In the genomic region with DNA sequence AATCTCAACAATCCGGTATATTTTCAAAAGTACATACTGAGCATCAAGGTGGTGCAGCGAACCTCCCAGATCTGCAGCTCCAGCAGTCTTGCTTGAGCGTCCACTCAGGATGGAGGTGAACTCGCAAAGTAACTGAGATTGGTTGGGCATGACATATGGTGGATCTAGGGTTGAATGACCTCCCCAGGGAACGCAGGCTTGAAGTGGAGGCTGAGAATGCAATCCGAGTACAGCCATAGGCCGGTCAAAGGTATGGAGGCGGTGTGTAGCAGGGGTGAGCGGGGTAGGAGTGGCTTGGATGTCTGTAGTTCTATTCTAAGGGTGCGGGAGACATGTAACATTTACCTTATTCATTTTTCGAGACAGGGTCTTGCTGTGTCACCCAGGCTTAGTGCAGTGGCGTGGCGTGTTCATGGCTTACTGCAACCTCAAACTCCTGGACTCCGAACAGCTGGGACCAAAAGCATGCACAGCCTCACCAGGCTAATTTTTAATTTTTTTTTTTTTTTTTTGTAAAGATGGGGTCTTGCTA, we compare ENCODE assay signal across 8 cellular contexts. TPM values are rescaled to one million over a fixed set of nuclear protein-coding genes. Genes with fewer than 3 reads are reported as not detected.
DNase-seq lines count a peak whose midpoint lies in the region; ATAC-seq and TF ChIP-seq lines count a peak whose summit lies in the region.

No MANE protein-coding gene starts in this region.

- peak overlapping the region; percentile 99 for H3K27ac Mint-ChIP-seq in T-helper 1 cell treated with Interleukin-12 subunit alpha and Interleukin-12 subunit beta and Interleukin-4 antibody, amounts not matched to agents 30 μg/mL and 1 μg/mL, for 36 hours
- peak overlapping the region; percentile 70 for H3K27ac Mint-ChIP-seq in endothelial cell (ENCODE audit: unreplicated experiment)
- peak overlapping the region; percentile 89 for H3K27ac Mint-ChIP-seq in mesothelial cell of epicardium

- H3K4me1 ChIP-seq in ES-I3 (ENCODE audit: insufficient read depth, low read length) (no peaks in the 10 kb centered on the region), urinary bladder (ENCODE audit: insufficient read depth) (no peaks in the 10 kb centered on the region)

- in situ Hi-C loops in KBM-7 (cut with MboI; ENCODE audit: low pct_unique_long_range_greater_than_20kb, low sequenced_read_pairs) = no loop called here

- peaks cover 32% of the 10 kb centered on the region for H3K4me1 Mint-ChIP-seq in T-helper 1 cell treated with Interleukin-12 subunit alpha and Interleukin-12 subunit beta and Interleukin-4 antibody, amounts not matched to agents 30 μg/mL and 1 μg/mL, for 36 hours (ENCODE audit: low read depth)
- H3K4me1 Mint-ChIP-seq in endothelial cell (ENCODE audit: unreplicated experiment) (peaks cover 28% of the 10 kb centered on the region), mesothelial cell of epicardium (peaks cover 25% of the 10 kb centered on the region)

- H3K27ac ChIP-seq in urinary bladder (ENCODE audit: low read depth) = peak overlapping the region; percentile 57

- H3K9me3 ChIP-seq in ES-I3 (ENCODE audit: control insufficient read depth, insufficient read depth, low read length) = no peaks in the 10 kb centered on the region
- H3K9me3 ChIP-seq in MG63 = no peaks in the 10 kb centered on the region

- H3K36me3 ChIP-seq in ES-I3 (ENCODE audit: insufficient read depth, low read length) = peaks cover 18% of the 10 kb centered on the region
- peaks cover 31% of the 10 kb centered on the region for H3K36me3 ChIP-seq in MG63
- no peaks in the 10 kb centered on the region for H3K36me3 ChIP-seq in urinary bladder (ENCODE audit: insufficient read depth)

- 13% methylated on average over 14 of the region's 14 CpGs for WGBS in urinary bladder

- TF ChIP-seq CTCF in endothelial cell (IDR thresholded peaks at IDR 0.05; ENCODE audit: unreplicated experiment) (no peak), mesothelial cell of epicardium (IDR thresholded peaks at IDR 0.05; ENCODE audit: unreplicated experiment) (no peak)

- H3K27me3 ChIP-seq in MG63 = no peaks in the 10 kb centered on the region

- H3K4me3 ChIP-seq in MG63 (peak overlapping the region; percentile 68), urinary bladder (ENCODE audit: low read depth, low read length) (peak overlapping the region; percentile 79)

- H3K4me3 Mint-ChIP-seq in T-helper 1 cell treated with Interleukin-12 subunit alpha and Interleukin-12 subunit beta and Interleukin-4 antibody, amounts not matched to agents 30 μg/mL and 1 μg/mL, for 36 hours = peak overlapping the region; percentile 100
- peak overlapping the region; percentile 89 for H3K4me3 Mint-ChIP-seq in endothelial cell (ENCODE audit: unreplicated experiment)
- peak overlapping the region; percentile 88 for H3K4me3 Mint-ChIP-seq in mesothelial cell of epicardium

- DNase-seq in MG63 = peak; percentile 60
- peak; percentile 24 for DNase-seq in endothelial cell (ENCODE audit: low spot score)
- DNase-seq in mesothelial cell of epicardium (ENCODE audit: low spot score in 2 of 2, unreplicated experiment in 2 of 2) = no peak
- no peak for DNase-seq in KBM-7

- H3K27me3 Mint-ChIP-seq in T-helper 1 cell treated with Interleukin-12 subunit alpha and Interleukin-12 subunit beta and Interleukin-4 antibody, amounts not matched to agents 30 μg/mL and 1 μg/mL, for 36 hours (ENCODE audit: low read depth) = no peaks in the 10 kb centered on the region
- peaks cover 8% of the 10 kb centered on the region for H3K27me3 Mint-ChIP-seq in endothelial cell (ENCODE audit: unreplicated experiment)
- H3K27me3 Mint-ChIP-seq in mesothelial cell of epicardium (ENCODE audit: low read depth) = no peaks in the 10 kb centered on the region

- peak; percentile 20 for ATAC-seq in GM21786 (IDR thresholded peaks at IDR 0.05; ENCODE audit: unreplicated experiment)

- peak overlapping the region; percentile 99 for H3K9ac ChIP-seq in ES-I3 (ENCODE audit: low read depth, low read length)

- H3K9me3 Mint-ChIP-seq in T-helper 1 cell treated with Interleukin-12 subunit alpha and Interleukin-12 subunit beta and Interleukin-4 antibody, amounts not matched to agents 30 μg/mL and 1 μg/mL, for 36 hours = no peaks in the 10 kb centered on the region
- no peaks in the 10 kb centered on the region for H3K9me3 Mint-ChIP-seq in endothelial cell (ENCODE audit: unreplicated experiment)
- H3K9me3 Mint-ChIP-seq in mesothelial cell of epicardium = no peaks in the 10 kb centered on the region

- peaks cover 28% of the 10 kb centered on the region for H3K36me3 Mint-ChIP-seq in T-helper 1 cell treated with Interleukin-12 subunit alpha and Interleukin-12 subunit beta and Interleukin-4 antibody, amounts not matched to agents 30 μg/mL and 1 μg/mL, for 36 hours (ENCODE audit: low read depth)
- peaks cover 9% of the 10 kb centered on the region for H3K36me3 Mint-ChIP-seq in endothelial cell (ENCODE audit: low read depth, unreplicated experiment)
- H3K36me3 Mint-ChIP-seq in mesothelial cell of epicardium = peaks cover 7% of the 10 kb centered on the region

RNA-seq across cellular contexts. Expression of a gene that starts 0.6 kb away (rescaled TPM):
- total RNA-seq in MG63 (2014; rRNA removed; shearing (Covaris generic); ENCODE audit: low replicate concordance) = 33.0 and 38.7 TPM in 2 replicates
- total RNA-seq in endothelial cell (ENCODE audit: unreplicated experiment) (26.6 TPM), mesothelial cell of epicardium (33.4 to 36.8 TPM (median 34.0 TPM) in 3 replicates), urinary bladder (34.2 TPM)
- polyA plus RNA-seq in urinary bladder = 75.0 TPM

RNA-seq across cellular contexts. Expression of a gene that starts 15.8 kb away (rescaled TPM):
- 56.2 and 80.2 TPM in 2 replicates for total RNA-seq in MG63 (2014; rRNA removed; shearing (Covaris generic); ENCODE audit: low replicate concordance)
- total RNA-seq in endothelial cell (ENCODE audit: unreplicated experiment) = 19.9 TPM
- total RNA-seq in mesothelial cell of epicardium = 17.9 to 21.9 TPM (median 19.1 TPM) in 3 replicates
- 17.4 TPM for total RNA-seq in urinary bladder
- polyA plus RNA-seq in urinary bladder = 33.3 TPM

RNA-seq across cellular contexts. Expression of a gene that starts 16.6 kb away (rescaled TPM):
- total RNA-seq in MG63 (2014; rRNA removed; shearing (Covaris generic); ENCODE audit: low replicate concordance) = 19.8 and 22.1 TPM in 2 replicates
- total RNA-seq in endothelial cell (ENCODE audit: unreplicated experiment) = 36.0 TPM
- 34.6 to 38.2 TPM (median 34.9 TPM) in 3 replicates for total RNA-seq in mesothelial cell of epicardium
- 8.7 TPM for total RNA-seq in urinary bladder
- 21.9 TPM for polyA plus RNA-seq in urinary bladder

RNA-seq across cellular contexts. Expression of a gene that starts 30.9 kb away (rescaled TPM):
- total RNA-seq in MG63 (2014; rRNA removed; shearing (Covaris generic); ENCODE audit: low replicate concordance) = 128 and 161 TPM in 2 replicates
- total RNA-seq in endothelial cell (ENCODE audit: unreplicated experiment) (86.2 TPM), mesothelial cell of epicardium (38.8 to 45.0 TPM (median 43.2 TPM) in 3 replicates), urinary bladder (32.6 TPM)
- polyA plus RNA-seq in urinary bladder = 69.8 TPM

RNA-seq across cellular contexts. Expression of a gene that starts 31.6 kb away (rescaled TPM):
- total RNA-seq in MG63 (2014; rRNA removed; shearing (Covaris generic); ENCODE audit: low replicate concordance) = 81.8 and 89.1 TPM in 2 replicates
- total RNA-seq in endothelial cell (ENCODE audit: unreplicated experiment) (6.2 TPM), mesothelial cell of epicardium (12.2 to 15.3 TPM (median 12.5 TPM) in 3 replicates), urinary bladder (4.0 TPM)
- 0.34 TPM for polyA plus RNA-seq in urinary bladder

Comparison
In these comparisons a context has a peak if more than half of its experiments do, and no peak if none do; other contexts are left out.
1. DNase-seq: peak in MG63 (single experiment) and endothelial cell (single experiment); none in mesothelial cell of epicardium (0 of 2) and KBM-7 (single experiment).
2. Peak in every context shown above with its lines, with median percentiles within 50 percentile points of each other: H3K27ac Mint-ChIP-seq and H3K4me3 Mint-ChIP-seq.